In genomic region chr3:25648107-25648535, GRCh38 we compare ENCODE assay signal across 7 cellular contexts. TPM values are rescaled to one million over a fixed set of nuclear protein-coding genes. Genes with fewer than 3 reads are reported as not detected.
DNase-seq lines count a peak whose midpoint lies in the region; ATAC-seq and TF ChIP-seq lines count a peak whose summit lies in the region.

No MANE protein-coding gene starts in this region.

- H3K36me3 ChIP-seq in adipocyte (ENCODE audit: control insufficient read depth, insufficient read depth, low read length, severe bottlenecking), result peaks cover 5% of the 10 kb centered on the region
- H3K36me3 ChIP-seq in right atrium auricular region, result no peaks in the 10 kb centered on the region
- H3K36me3 ChIP-seq in sigmoid colon, result peaks cover 0 to 14% (median 0%) of the 10 kb centered on the region in 4 donors

- H3K27ac ChIP-seq in right atrium auricular region (no peak overlapping the region), sigmoid colon (no peak overlapping the region)

- H3K4me1 ChIP-seq in adipocyte (ENCODE audit: control insufficient read depth, insufficient read depth, low read length) (peaks cover 5% of the 10 kb centered on the region), right atrium auricular region (peaks cover 0 to 15% of the 10 kb centered on the region in 2 donors), sigmoid colon (peaks cover 0 to 38% (median 8%) of the 10 kb centered on the region in 4 donors)

- peaks cover 8% of the 10 kb centered on the region for H3K9me3 ChIP-seq in adipocyte (ENCODE audit: control insufficient read depth, low read length)
- peaks cover 9 to 21% of the 10 kb centered on the region in 2 donors for H3K9me3 ChIP-seq in right atrium auricular region
- no peaks in the 10 kb centered on the region for H3K9me3 ChIP-seq in sigmoid colon

- TF ChIP-seq POLR2A in sigmoid colon (IDR thresholded peaks at IDR 0.05), result no peak

- no peak overlapping the region for H3K9ac ChIP-seq in adipocyte (ENCODE audit: low read length)

- H3K27me3 ChIP-seq in adipocyte (replicated peaks; ENCODE audit: control insufficient read depth, insufficient read depth, low read length) (no peaks in the 10 kb centered on the region), right atrium auricular region (no peaks in the 10 kb centered on the region), sigmoid colon (no peaks in the 10 kb centered on the region)

- 37 to 42% methylated on average over 3 of the region's 3 CpGs for WGBS in sigmoid colon, 2 donors

- H3K4me3 ChIP-seq in adipocyte (ENCODE audit: low read length) (no peak overlapping the region), right atrium auricular region (no peak overlapping the region), sigmoid colon (no peak overlapping the region)

- TF ChIP-seq CTCF in right atrium auricular region (IDR thresholded peaks at IDR 0.05), result peak; percentile 69 to 90
- peak; percentile 76 to 95 (median 86) for TF ChIP-seq CTCF in sigmoid colon (IDR thresholded peaks at IDR 0.05)

- peak; percentile 53 for DNase-seq in NCI-H128 (lab: John Stamatoyannopoulos, UW; ENCODE audit: unreplicated experiment)
- peak; percentile 71 for DNase-seq in T follicular helper cell (ENCODE audit: low read depth)
- DNase-seq in adipocyte (ENCODE audit: low read depth), result peak; percentile 87
- peak; percentile 74 for DNase-seq in right atrium auricular region (ENCODE audit: low spot score)
- peak; percentile 73 for DNase-seq in sigmoid colon

- ATAC-seq in GM18499 (IDR thresholded peaks at IDR 0.05; ENCODE audit: insufficient read depth, unreplicated experiment), result peak; percentile 96
- peak; percentile 92 for ATAC-seq in HG02840 (IDR thresholded peaks at IDR 0.05; ENCODE audit: low FRiP score, unreplicated experiment)

- no peak for TF ChIP-seq EP300 in sigmoid colon (IDR thresholded peaks at IDR 0.05)

- intact Hi-C loops in sigmoid colon (cut with DNase I), result loop anchor here (5.0 kb wide), 3 partner anchors 134 to 1064 kb away; partner anchors contain the start of gene NGLY1

RNA-seq across cellular contexts. Expression of gene TOP2B, which starts 16.6 kb away (rescaled TPM):
- total RNA-seq in right atrium auricular region (10 to 100 TPM; 67.2 to 91.4 TPM), sigmoid colon (100 to 1,000 TPM in 3 of 4 donors, 10 to 100 TPM in 1; 89.5 to 122 (median 111) TPM)
- polyA plus RNA-seq in sigmoid colon, result 10 to 100 TPM; 28.2 to 56.4 (median 33.6) TPM
